Comparison of ENCODE assay signal across 8 cellular contexts in the genomic region with DNA sequence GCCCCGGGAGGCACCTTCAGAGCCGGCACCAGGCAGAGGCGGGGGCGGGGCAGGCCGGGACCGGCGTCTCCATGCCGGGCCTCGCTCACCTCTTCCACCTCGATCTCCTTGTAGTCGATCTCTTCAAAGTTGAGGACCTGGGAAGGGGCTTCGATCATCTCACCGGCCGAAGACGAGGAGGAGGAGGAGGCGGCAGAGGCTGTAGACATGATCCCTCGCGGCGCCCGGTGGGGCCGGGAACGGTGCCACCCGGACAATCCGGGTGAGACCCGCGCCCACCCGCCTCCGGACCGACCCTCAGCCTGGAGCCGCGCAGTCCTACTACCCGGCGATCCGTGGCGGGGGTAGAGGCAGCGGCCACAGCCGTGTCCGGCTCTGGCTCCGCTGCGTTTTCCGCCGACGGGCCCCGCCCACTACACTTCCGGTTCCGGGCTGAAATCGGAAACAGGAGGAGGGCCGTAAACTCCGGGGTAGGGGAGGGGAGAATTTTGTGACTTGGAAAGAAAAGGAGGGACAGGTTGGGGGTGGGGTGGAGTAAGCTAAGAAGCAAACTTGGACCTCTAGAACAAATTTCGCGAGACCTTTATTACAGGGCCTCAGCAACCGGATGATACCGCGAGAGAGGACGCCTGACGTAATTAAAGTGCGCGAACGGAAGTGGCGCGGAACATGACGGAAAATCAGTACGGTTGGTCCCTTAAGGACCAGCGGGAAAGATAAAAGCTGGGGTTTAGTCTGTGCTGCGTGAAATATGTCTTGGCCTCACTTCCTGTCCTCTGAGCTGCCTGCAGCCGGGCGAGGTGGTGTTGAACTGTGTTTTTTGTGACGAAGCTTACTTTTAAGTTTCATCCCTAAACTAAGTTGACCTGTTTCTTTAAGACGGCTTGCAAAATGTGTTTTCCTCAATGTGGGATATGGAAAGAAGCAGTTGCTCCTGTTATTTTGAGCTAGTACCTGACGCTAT. TPM values are rescaled to one million over a fixed set of nuclear protein-coding genes. Genes with fewer than 3 reads are reported as not detected.
DNase-seq lines count a peak whose midpoint lies in the region; ATAC-seq and TF ChIP-seq lines count a peak whose summit lies in the region.

A gene (minus strand): TSS at position 398 of the 964 bp plus-strand sequence. CDS start 189 bp downstream, at position 209.

- no peaks in the 10 kb centered on the region for H3K4me1 ChIP-seq in right cardiac atrium (ENCODE audit: control insufficient read depth, insufficient read depth, low read length)
- H3K4me1 ChIP-seq in uterus, result peaks cover 0 to 12% of the 10 kb centered on the region in 2 donors

- DNase-seq in NCI-H187 treated with DMSO at 0.1 percent for 48 hours (lab: John Stamatoyannopoulos, UW), result peak; percentile 36
- peak; percentile 62 to 100 (median 90) for DNase-seq in anterior cingulate cortex (lab: John Stamatoyannopoulos, UW)
- peak; percentile 90 to 96 (median 95) for DNase-seq in right cardiac atrium
- peak; percentile 80 for DNase-seq in pulmonary artery endothelial cell (ENCODE audit: low read depth, low spot score)
- DNase-seq in uterus, result peak; percentile 94 to 96

- no peaks in the 10 kb centered on the region for H3K36me3 ChIP-seq in uterus

- peak; percentile 53 to 66 for TF ChIP-seq POLR2A in uterus (IDR thresholded peaks at IDR 0.05)

- intact Hi-C loops in T-helper 2 cell treated with Interferon-gamma antibody and Interleukin-4, amounts not matched to agents 100 ng/mL and 5 ng/mL, for 36 hours (cut with micrococcal nuclease), result loop anchor here (1.0 to 10.0 kb wide), 13 partner anchors 25 to 1624 kb away; a partner anchor contains a TSS
- intact Hi-C loops in right cardiac atrium (cut with DNase I), result no loop called here
- intact Hi-C loops in uterus (cut with DNase I; ENCODE audit: low total_unique reads), result no loop called here

- H3K27ac ChIP-seq in right cardiac atrium (ENCODE audit: low read length) (peak within 1 kb of the TSS; percentile 17), uterus (peak within 1 kb of the TSS; percentile 86 to 95)

- WGBS in right cardiac atrium, result under 1% methylated on average over 70 of the region's 70 CpGs

- no peak for TF ChIP-seq CTCF in uterus (IDR thresholded peaks at IDR 0.05)

- H3K9me3 ChIP-seq in right cardiac atrium (ENCODE audit: control insufficient read depth, low read length) (no peaks in the 10 kb centered on the region), uterus (no peaks in the 10 kb centered on the region)

- peak; percentile 65 for ATAC-seq in GM18499 (IDR thresholded peaks at IDR 0.05; ENCODE audit: insufficient read depth, unreplicated experiment)
- peak; percentile 88 for ATAC-seq in HG02943 (IDR thresholded peaks at IDR 0.05; ENCODE audit: low read depth, unreplicated experiment)
- ATAC-seq in right cardiac atrium, result peak; percentile 98 to 99

- H3K27me3 ChIP-seq in right cardiac atrium (ENCODE audit: control insufficient read depth, insufficient read depth), result no peaks in the 10 kb centered on the region
- no peaks in the 10 kb centered on the region for H3K27me3 ChIP-seq in uterus

- H3K4me3 ChIP-seq in right cardiac atrium (ENCODE audit: low read length), result peak within 1 kb of the TSS; percentile 53
- H3K4me3 ChIP-seq in uterus, result peak within 1 kb of the TSS; percentile 98 to 100

RNA-seq across cellular contexts. Expression of the gene that starts here (rescaled TPM):
- 31.4 and 32.9 TPM in 2 replicates for total RNA-seq in T-helper 2 cell treated with Interferon-gamma antibody and Interleukin-4, amounts not matched to agents 100 ng/mL and 5 ng/mL, for 36 hours
- total RNA-seq in right cardiac atrium (10 to 100 TPM; 17.7 to 20.9 (median 20.3) TPM), pulmonary artery endothelial cell (26.0 and 29.2 TPM in 2 replicates), uterus (10 to 100 TPM; 19.7 to 56.8 (median 27.7) TPM)
- 10.8 TPM for polyA plus RNA-seq in right cardiac atrium

Comparison
In these comparisons a context has a peak if more than half of its experiments do, and no peak if none do; other contexts are left out.
1. Peak in every context shown above with its lines: DNase-seq, ATAC-seq, H3K4me3 ChIP-seq and H3K27ac ChIP-seq.
2. DNase-seq: peak in every context shown above with its lines; median percentile 95 in right cardiac atrium; 95 in uterus; 90 in anterior cingulate cortex; 80 in pulmonary artery endothelial cell; 36 in NCI-H187 treated with DMSO at 0.1 percent for 48 hours.